ENCODE assay signal across 34 cellular contexts in genomic region chr15:72700076-72700475, GRCh38. TPM values are rescaled to one million over a fixed set of nuclear protein-coding genes. Genes with fewer than 3 reads are reported as not detected.
"Had no signal": no experiment of that assay in that cellular context is flagged by ENCODE, and none has a peak within 500 bp of the region (broad histone marks: within the 10 kb centered on the region; RNA-seq: fewer than 3 reads in every experiment).

No MANE protein-coding gene starts in this region.

- ATAC-seq: gastroesophageal sphincter, heart right ventricle, left cardiac atrium, left lung, left ventricle myocardium superior, lower lobe of right lung, mucosa of descending colon had no signal

- H3K4me3 ChIP-seq: coronary artery, dorsolateral prefrontal cortex, esophagus squamous epithelium, gastroesophageal sphincter, heart right ventricle, left lung, lower lobe of right lung, mucosa of descending colon had no signal

- H3K27me3 ChIP-seq: dorsolateral prefrontal cortex, esophagus squamous epithelium, gastroesophageal sphincter, heart right ventricle, left lung had no signal

- FAIRE-seq: colon, endothelial cell of umbilical vein, frontal cortex had no signal

- DNase-seq: dermis blood vessel endothelial cell; dorsolateral prefrontal cortex; effector CD4-positive, alpha-beta T cell; effector memory CD4-positive, alpha-beta T cell; esophagus squamous epithelium; foreskin fibroblast; glutamatergic neuron; head of caudate nucleus; heart right ventricle; hippocampal formation; immature natural killer cell; islet precursor cell; left cardiac atrium; left lung; left ventricle myocardium superior; lower lobe of right lung; mesenchymal stem cell; mucosa of descending colon; naive B cell had no signal

- H3K4me1 ChIP-seq: gastroesophageal sphincter, heart right ventricle, left lung, lower lobe of right lung had no signal

- H3K27ac ChIP-seq: coronary artery, dorsolateral prefrontal cortex, gastroesophageal sphincter, heart right ventricle, left lung, lower lobe of right lung had no signal

- H3K36me3 ChIP-seq: esophagus squamous epithelium, left lung, lower lobe of right lung had no signal

RNA-seq across cellular contexts. Expression of gene HIGD2B, which starts 14.1 kb away (rescaled TPM):
- total RNA-seq: cerebellum, dermis blood vessel endothelial cell, endothelial cell of umbilical vein, epithelial cell of proximal tubule, esophagus squamous epithelium, gastroesophageal sphincter, glomerular endothelial cell, heart right ventricle, kidney epithelial cell, left cardiac atrium, left ventricle myocardium superior, lower leg skin, lower lobe of right lung, mesenteric fat pad, mesothelial cell of epicardium, mucosa of descending colon, myocyte had no signal
- polyA plus RNA-seq: endothelial cell of umbilical vein, esophagus, heart right ventricle, immature natural killer cell had no signal

RNA-seq across cellular contexts. Expression of gene GOLGA6B, which starts 45.6 kb away (rescaled TPM):
- total RNA-seq: cerebellum, dermis blood vessel endothelial cell, endothelial cell of umbilical vein, esophagus squamous epithelium, frontal cortex, glomerular endothelial cell, heart right ventricle, kidney epithelial cell, left cardiac atrium, left lung, left ventricle myocardium superior, lower lobe of right lung, lung microvascular endothelial cell, mesenteric fat pad, mesothelial cell of epicardium, mucosa of descending colon, myocyte had no signal
- polyA plus RNA-seq: endothelial cell of umbilical vein, esophagus, heart right ventricle, immature natural killer cell had no signal
